Comparison of ENCODE assay signal across 21 cellular contexts in genomic region chr11:11449327-11449726, GRCh38.
DNase-seq lines count a peak whose midpoint lies in the region; ATAC-seq and TF ChIP-seq lines count a peak whose summit lies in the region.
"Had no signal": no experiment of that assay in that cellular context is flagged by ENCODE, and none has a peak within 500 bp of the region (broad histone marks: within the 10 kb centered on the region; RNA-seq: fewer than 3 reads in every experiment).

No MANE protein-coding gene starts in this region.

- H3K4me3 ChIP-seq in right lobe of liver (no peak overlapping the region), tibial artery (no peak overlapping the region)
- H3K4me3 ChIP-seq: GM23338 had no signal

- H3K4me1 ChIP-seq in right lobe of liver, result peaks cover 0 to 35% (median 5%) of the 10 kb centered on the region in 4 donors
- peaks cover 0 to 48% (median 28%) of the 10 kb centered on the region in 4 donors for H3K4me1 ChIP-seq in tibial artery
- H3K4me1 ChIP-seq: BE2C had no signal

- H3K27me3 ChIP-seq in right lobe of liver (no peaks in the 10 kb centered on the region), tibial artery (no peaks in the 10 kb centered on the region)
- H3K27me3 ChIP-seq: BE2C had no signal

- DNase-seq in left ventricle myocardium superior (no peak), Right ventricle myocardium inferior (ENCODE audit: missing footprints) (no peak), RWPE1 (ENCODE audit: low spot score) (no peak), right lobe of liver (peak in 2 of 3 donors; percentile 48 to 59), tibial artery (no peak), GM03348 (ENCODE audit: low spot score) (no peak)
- DNase-seq: 8988T; BE2C; CD4-positive, CD25-positive, alpha-beta regulatory T cell; DMS53; HCEC 1CT; KG1; MV-4-11; NCI-H1930; NCI-H226; NCI-H524; PC-3; RPMI8226 had no signal

- no peak for TF ChIP-seq POLR2A in right lobe of liver (IDR thresholded peaks at IDR 0.05)

- no peak for TF ChIP-seq CTCF in RWPE1 (conservative IDR thresholded peaks at IDR 0.05; ENCODE audit: low read depth)
- no peak for TF ChIP-seq CTCF in right lobe of liver (IDR thresholded peaks at IDR 0.05)
- no peak for TF ChIP-seq CTCF in tibial artery (IDR thresholded peaks at IDR 0.05)

- no peaks in the 10 kb centered on the region for H3K36me3 ChIP-seq in right lobe of liver
- H3K36me3 ChIP-seq in tibial artery, result peaks cover 0 to 6% (median 0%) of the 10 kb centered on the region in 3 donors
- H3K36me3 ChIP-seq: BE2C had no signal

- CTCF ChIA-PET in RWPE1 (lab: Yijun Ruan, JAX), result no interaction called here

- WGBS in right lobe of liver (ENCODE audit: insufficient coverage, low coverage, low lambda C conversion rate, missing lambda C conversion rate), result 26% methylated on average over 2 of the region's 3 CpGs

- POLR2A ChIA-PET in RWPE1 (lab: Yijun Ruan, JAX; ENCODE audit: low non-redundant PET), result no interaction called here

- H3K9me3 ChIP-seq in right lobe of liver (no peaks in the 10 kb centered on the region), tibial artery (no peaks in the 10 kb centered on the region)
- H3K9me3 ChIP-seq: BE2C had no signal

- H3K27ac ChIP-seq in RWPE1 (peak overlapping the region; percentile 89; the same call in 1 of the 2 replicates), right lobe of liver (no peak overlapping the region), tibial artery (peak overlapping the region in 1 of 2 donors; percentile 63)

- ATAC-seq in left ventricle myocardium superior (peak; percentile 54), Right ventricle myocardium inferior (no peak), right lobe of liver (peak; percentile 23 to 55 (median 46)), HG02759 (IDR thresholded peaks at IDR 0.05; ENCODE audit: unreplicated experiment) (no peak), HG02973 (IDR thresholded peaks at IDR 0.05; ENCODE audit: unreplicated experiment) (no peak)
- ATAC-seq: GM23338, PC-3 had no signal

- intact Hi-C loops in left ventricle myocardium superior (cut with micrococcal nuclease) (no loop called here), Right ventricle myocardium inferior (cut with DNase I) (no loop called here), right lobe of liver (cut with DNase I) (no loop called here), tibial artery (cut with DNase I; ENCODE audit: low total_unique reads) (no loop called here)

Comparison
In these comparisons a context has a peak if more than half of its experiments do, and no peak if none do; other contexts are left out.
1. ATAC-seq: peak in left ventricle myocardium superior (single experiment) and right lobe of liver (4 of 4); none in Right ventricle myocardium inferior (single experiment), HG02759 (single experiment) and HG02973 (single experiment).
2. DNase-seq: peak in right lobe of liver (2 of 3); none in left ventricle myocardium superior (single experiment), Right ventricle myocardium inferior (single experiment), RWPE1 (single experiment), tibial artery (0 of 2) and GM03348 (single experiment).